Comparison of ENCODE assay signal across 8 cellular contexts in the genomic region with DNA sequence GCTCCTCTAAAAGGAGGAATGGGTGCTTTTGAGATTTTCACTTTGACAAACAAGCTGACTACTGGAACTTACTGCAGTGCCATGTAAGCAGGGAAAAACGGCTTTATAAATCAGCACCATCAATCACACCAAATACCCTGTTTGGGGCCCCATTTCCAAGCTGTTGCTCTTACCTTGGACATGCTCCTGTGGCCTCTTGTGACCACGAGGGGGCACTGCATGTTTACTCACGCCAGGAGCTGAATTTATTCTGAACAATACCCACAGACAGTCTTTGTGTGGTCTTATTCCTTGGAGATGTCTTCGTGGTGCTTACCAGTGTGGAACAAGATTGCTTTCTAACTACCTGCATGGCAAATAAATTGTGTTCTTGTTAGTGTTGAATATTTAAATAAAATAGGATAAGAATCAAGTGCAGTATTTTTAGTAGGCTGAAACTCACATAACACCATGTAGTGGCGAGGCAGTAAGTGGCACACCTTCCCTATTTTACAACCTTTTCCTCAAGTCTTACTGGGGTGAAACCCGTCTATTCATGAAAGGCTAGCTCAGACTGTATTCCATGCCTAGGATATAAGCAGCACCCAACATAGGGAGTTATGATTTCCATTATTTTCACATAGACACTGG.
A peak's percentile ranks its signal among the peaks of the same experiment; 100 is the strongest.
DNase-seq lines count a peak whose midpoint lies in the region; ATAC-seq and TF ChIP-seq lines count a peak whose summit lies in the region.

No MANE protein-coding gene starts in this region.

- DNase-seq in DMS53 treated with DMSO at 0.1 percent for 48 hours (lab: John Stamatoyannopoulos, UW; ENCODE audit: unreplicated experiment) (peak; percentile 68), HPDE6-E6E7 (ENCODE audit: extremely low spot score) (peak; percentile 13), PC-9 (peak in 1 of 2 experiments; percentile 31), choroid plexus epithelial cell (ENCODE audit: low read depth) (peak; percentile 55), left kidney (ENCODE audit: low read depth, low spot score) (peak; percentile 87)
- peak; percentile 5 for DNase-seq in stimulated activated CD8-positive, alpha-beta memory T cell treated with anti-CD3 and anti-CD28 coated beads, Interleukin-4, amount 100 ng/mL, for 24 hours (ENCODE audit: low read depth)
- DNase-seq in stimulated activated naive CD4-positive, alpha-beta T cell treated with Interleukin-2 at 50 U/mL for 16 hours (lab: John Stamatoyannopoulos, UW), result no peak

- CTCF ChIA-PET in PC-9 (lab: Charles Lee), result interaction anchor here (1.0 kb wide), 1 partner anchor 1404 kb away, joined by 6 read pairs; no protein-coding TSS in a partner anchor

- H3K9me3 ChIP-seq in PC-9 (ENCODE audit: insufficient read depth, low read depth), result no peaks in the 10 kb centered on the region

- POLR2A ChIA-PET in PC-9 (lab: Charles Lee; ENCODE audit: unreplicated experiment), result no interaction called here

- no peaks in the 10 kb centered on the region for H3F3A ChIP-seq in PC-9 (ENCODE audit: insufficient read depth, low read depth)

- no peak overlapping the region for H3K4me2 ChIP-seq in PC-9

- intact Hi-C loops in PC-9 (cut with micrococcal nuclease; ENCODE audit: unreplicated experiment), result loop anchor here (1.0 kb wide), 1 partner anchor 1405 kb away; no protein-coding TSS in a partner anchor

- H3K4me3 ChIP-seq in PC-9, result no peak overlapping the region
- H3K4me3 ChIP-seq in choroid plexus epithelial cell (ENCODE audit: low read depth, low read length), result no peak overlapping the region

- H3K9me2 ChIP-seq in PC-9 (ENCODE audit: insufficient read depth), result no peaks in the 10 kb centered on the region

- TF ChIP-seq CTCF in PC-9 (conservative IDR thresholded peaks at IDR 0.05) (peak; percentile 70), choroid plexus epithelial cell (conservative IDR thresholded peaks at IDR 0.05; ENCODE audit: low read depth, low read length) (peak; percentile 67)

- peak; percentile 66 for ATAC-seq in GM19372 (IDR thresholded peaks at IDR 0.05; ENCODE audit: low read depth, unreplicated experiment)

- H3K79me2 ChIP-seq in PC-9 (ENCODE audit: low read depth), result no peaks in the 10 kb centered on the region

- H2AFZ ChIP-seq in PC-9, result no peak overlapping the region

- H3K27ac ChIP-seq in PC-9, result no peak overlapping the region

- H3K27me3 ChIP-seq in PC-9 (ENCODE audit: insufficient read depth, low read depth), result no peaks in the 10 kb centered on the region

- H3K36me3 ChIP-seq in PC-9 (ENCODE audit: low read depth), result no peaks in the 10 kb centered on the region

- no peaks in the 10 kb centered on the region for H3K4me1 ChIP-seq in PC-9 (replicated peaks; ENCODE audit: insufficient read depth)

- no peaks in the 10 kb centered on the region for H4K20me1 ChIP-seq in PC-9 (ENCODE audit: insufficient read depth)

- no TSS peak for BruUV-seq in PC-9 (replicated peaks; lab: Mats Ljungman, UMichigan)
